ENCODE assay signal across 6 cellular contexts in the genomic region with DNA sequence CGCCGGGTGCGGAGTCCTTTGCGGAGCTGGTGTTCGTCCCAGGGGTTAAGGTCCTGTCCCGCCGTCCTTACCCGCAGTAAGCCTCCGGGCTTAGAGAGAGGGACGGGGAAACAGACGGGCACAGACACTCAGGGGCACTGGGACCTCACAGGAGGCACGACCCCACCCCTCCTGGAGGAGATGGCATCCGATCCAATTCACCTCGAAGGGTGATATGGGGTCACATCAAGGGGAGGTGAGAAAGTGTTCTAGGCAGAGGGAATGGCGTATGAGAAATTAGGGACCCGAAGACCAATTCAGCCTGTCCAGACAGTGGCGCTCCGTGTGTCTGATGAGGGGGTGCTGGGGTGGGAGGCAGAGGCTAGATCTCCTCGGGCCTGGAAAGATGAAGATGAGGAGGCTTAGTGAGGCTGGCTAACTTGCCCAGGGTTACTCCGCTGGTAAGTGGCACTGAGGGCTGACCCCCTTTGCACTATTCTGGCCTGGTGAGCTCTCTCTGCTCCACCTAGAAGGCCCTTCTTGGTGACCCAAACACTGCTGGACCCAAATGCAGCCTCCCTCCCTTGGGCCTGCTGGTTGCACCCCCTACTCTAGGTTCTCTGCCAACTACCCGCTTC. TPM values are rescaled to one million over a fixed set of nuclear protein-coding genes. Genes with fewer than 3 reads are reported as not detected.
DNase-seq lines count a peak whose midpoint lies in the region; TF ChIP-seq lines count a peak whose summit lies in the region.

No MANE protein-coding gene starts in this region.

- peak overlapping the region; percentile 72 for H3K4me2 ChIP-seq in KMS-11

- H4K20me1 ChIP-seq in KMS-11 (ENCODE audit: insufficient read depth), result no peaks in the 10 kb centered on the region

- H3K4me1 ChIP-seq in KMS-11 (ENCODE audit: low read depth, poor library complexity, severe bottlenecking), result peaks cover 17% of the 10 kb centered on the region

- H3K36me3 ChIP-seq in KMS-11 (ENCODE audit: insufficient read depth), result no peaks in the 10 kb centered on the region

- peak overlapping the region; percentile 76 for H3K4me3 ChIP-seq in KMS-11 (IDR thresholded peaks at IDR 0.05; ENCODE audit: insufficient read depth, low read depth, low read length)
- H3K4me3 ChIP-seq in epithelial cell of proximal tubule (ENCODE audit: low read depth, low read length), result peak overlapping the region; percentile 49

- H3K27me3 ChIP-seq in KMS-11 (ENCODE audit: insufficient read depth, low read depth), result no peaks in the 10 kb centered on the region

- peak overlapping the region; percentile 98 for H3K27ac ChIP-seq in KMS-11

- peak overlapping the region; percentile 64 for H2AFZ ChIP-seq in KMS-11 (ENCODE audit: low read depth)

- no peaks in the 10 kb centered on the region for H3K79me2 ChIP-seq in KMS-11 (ENCODE audit: insufficient read depth, low read depth)

- TF ChIP-seq CTCF in KMS-11 (conservative IDR thresholded peaks at IDR 0.05; ENCODE audit: low read depth, low read length) (no peak), epithelial cell of proximal tubule (conservative IDR thresholded peaks at IDR 0.05; ENCODE audit: low read depth, low read length) (no peak)

- H3K9ac ChIP-seq in KMS-11, result peak overlapping the region; percentile 92

- DNase-seq in epithelial cell of proximal tubule (ENCODE audit: low read depth), result no peak
- peak; percentile 32 for DNase-seq in stimulated activated CD8-positive, alpha-beta memory T cell treated with anti-CD3 and anti-CD28 coated beads, Interleukin-4, amount 100 ng/mL, for 48 hours
- no peak for DNase-seq in NCI-H2081 (lab: John Stamatoyannopoulos, UW)
- no peak for DNase-seq in activated CD4-positive, CD25-positive, alpha-beta regulatory T cell treated with anti-CD3 and anti-CD28 coated beads, Interleukin-2, amount 50 U/mL, for 72 hours
- no peak for DNase-seq in SIG-M5 (lab: John Stamatoyannopoulos, UW)

RNA-seq across cellular contexts. Expression of gene BTBD19, which starts 12.1 kb away (rescaled TPM):
- 0.29 and 2.8 TPM in 2 replicates for total RNA-seq in epithelial cell of proximal tubule

RNA-seq across cellular contexts. Expression of gene DYNLT4, which starts 13.3 kb away (rescaled TPM):
- total RNA-seq in epithelial cell of proximal tubule, result 0.29 TPM in 1 of 2 replicates, not detected in the other

RNA-seq across cellular contexts. Expression of gene PLK3, which starts 20.3 kb away (rescaled TPM):
- 25.5 and 51.1 TPM in 2 replicates for total RNA-seq in epithelial cell of proximal tubule

RNA-seq across cellular contexts. Expression of gene PTCH2, which starts 22.6 kb away (rescaled TPM):
- total RNA-seq in epithelial cell of proximal tubule, result under 0.01 TPM in 1 of 2 replicates, not detected in the other

RNA-seq across cellular contexts. Expression of gene BEST4, which starts 32.5 kb away (rescaled TPM):
- 0.07 and 0.12 TPM in 2 replicates for total RNA-seq in epithelial cell of proximal tubule
